ENCODE assay signal across 11 cellular contexts in genomic region chr1:117671781-117672501, GRCh38.
DNase-seq lines count a peak whose midpoint lies in the region; ATAC-seq, FAIRE-seq and TF ChIP-seq lines count a peak whose summit lies in the region.
"Had no signal": no experiment of that assay in that cellular context is flagged by ENCODE, and none has a peak within 500 bp of the region (broad histone marks: within the 10 kb centered on the region; RNA-seq: fewer than 3 reads in every experiment).

No MANE protein-coding gene starts in this region.

- no peak overlapping the region for H3K4me3 Mint-ChIP-seq in activated T-cell treated with anti-CD3 and anti-CD28 coated beads, Interleukin-2, amount 50 U/mL, for 72 hours
- no peak overlapping the region for H3K4me3 Mint-ChIP-seq in activated CD4-positive, alpha-beta T cell treated with anti-CD3 and anti-CD28 coated beads, Interleukin-2, amount 10 ng/mL, durations not matched to agents 24 days and 14 days
- H3K4me3 Mint-ChIP-seq: activated T-helper 1 cell treated with anti-CD3 and anti-CD28 coated beads, Interleukin-12 subunit alpha, Interleukin-12 subunit beta, Interleukin-2, Interleukin-4 antibody, amounts not matched to agents 30 ng/mL and 10 ng/mL and 1 ng/mL, durations not matched to agents 14 hours and 24 hours and 36 hours; stimulated activated naive CD8-positive, alpha-beta T cell treated with anti-CD3 and anti-CD28 coated beads, Interleukin-15, Interleukin-2, amounts not matched to agents 100 ng/mL and 50 ng/mL, for 24 hours had no signal

- peaks cover 0 to under 1% of the 10 kb centered on the region in 2 donors for H3K36me3 Mint-ChIP-seq in activated T-cell treated with anti-CD3 and anti-CD28 coated beads, Interleukin-2, amount 50 U/mL, for 72 hours (ENCODE audit: insufficient read depth in 2 of 2)
- peaks cover 6% of the 10 kb centered on the region for H3K36me3 Mint-ChIP-seq in activated CD4-positive, alpha-beta T cell treated with anti-CD3 and anti-CD28 coated beads, Interleukin-2, amount 10 ng/mL, durations not matched to agents 24 days and 14 days (ENCODE audit: low read depth)

- no peaks in the 10 kb centered on the region for H3K79me2 ChIP-seq in OCI-LY1 (ENCODE audit: insufficient read depth, low read length)

- peaks cover 31% of the 10 kb centered on the region for H3K4me1 Mint-ChIP-seq in activated T-cell treated with anti-CD3 and anti-CD28 coated beads, Interleukin-2, amount 50 U/mL, for 72 hours (ENCODE audit: low read depth)
- H3K4me1 Mint-ChIP-seq in activated CD4-positive, alpha-beta T cell treated with anti-CD3 and anti-CD28 coated beads, Interleukin-2, amount 10 ng/mL, durations not matched to agents 24 days and 14 days, result peaks cover 31% of the 10 kb centered on the region

- 49 to 60% methylated on average over 6 of the region's 6 CpGs for WGBS in pancreas, 2 donors

- no peaks in the 10 kb centered on the region for H3K9me2 ChIP-seq in OCI-LY1 (ENCODE audit: low read depth, low read length)

- H3F3A ChIP-seq in OCI-LY1 (ENCODE audit: insufficient read depth, low read length), result no peaks in the 10 kb centered on the region

- H3K4me1 ChIP-seq in OCI-LY1 (ENCODE audit: insufficient read depth, low read length, severe bottlenecking) (peaks cover 25% of the 10 kb centered on the region), pancreas (peaks cover 10 to 19% (median 15%) of the 10 kb centered on the region in 3 donors)

- peaks cover 33% of the 10 kb centered on the region for H3K27me3 Mint-ChIP-seq in activated T-cell treated with anti-CD3 and anti-CD28 coated beads, Interleukin-2, amount 50 U/mL, for 72 hours (ENCODE audit: low read depth)
- peaks cover 30% of the 10 kb centered on the region for H3K27me3 Mint-ChIP-seq in activated CD4-positive, alpha-beta T cell treated with anti-CD3 and anti-CD28 coated beads, Interleukin-2, amount 10 ng/mL, durations not matched to agents 24 days and 14 days

- no peak overlapping the region for H2AFZ ChIP-seq in OCI-LY1 (ENCODE audit: low read length)

- H3K9me3 Mint-ChIP-seq in activated T-cell treated with anti-CD3 and anti-CD28 coated beads, Interleukin-2, amount 50 U/mL, for 72 hours, result peaks cover 0 to under 1% of the 10 kb centered on the region in 2 donors
- H3K9me3 Mint-ChIP-seq in activated CD4-positive, alpha-beta T cell treated with anti-CD3 and anti-CD28 coated beads, Interleukin-2, amount 10 ng/mL, durations not matched to agents 24 days and 14 days, result peaks cover 2% of the 10 kb centered on the region
- H3K9me3 Mint-ChIP-seq: stimulated activated naive CD8-positive, alpha-beta T cell treated with anti-CD3 and anti-CD28 coated beads, Interleukin-15, Interleukin-2, amounts not matched to agents 100 ng/mL and 50 ng/mL, for 24 hours had no signal

- no peak overlapping the region for H3K27ac Mint-ChIP-seq in activated T-cell treated with anti-CD3 and anti-CD28 coated beads, Interleukin-2, amount 50 U/mL, for 72 hours
- H3K27ac Mint-ChIP-seq in activated CD4-positive, alpha-beta T cell treated with anti-CD3 and anti-CD28 coated beads, Interleukin-2, amount 10 ng/mL, durations not matched to agents 24 days and 14 days, result no peak overlapping the region
- H3K27ac Mint-ChIP-seq: activated T-helper 1 cell treated with anti-CD3 and anti-CD28 coated beads, Interleukin-12 subunit alpha, Interleukin-12 subunit beta, Interleukin-2, Interleukin-4 antibody, amounts not matched to agents 30 ng/mL and 10 ng/mL and 1 ng/mL, durations not matched to agents 14 hours and 24 hours and 36 hours; stimulated activated naive CD8-positive, alpha-beta T cell treated with anti-CD3 and anti-CD28 coated beads, Interleukin-15, Interleukin-2, amounts not matched to agents 100 ng/mL and 50 ng/mL, for 24 hours had no signal

- H3K9me3 ChIP-seq in OCI-LY1 (ENCODE audit: low read length) (no peaks in the 10 kb centered on the region), pancreas (no peaks in the 10 kb centered on the region)

- H3K9ac ChIP-seq in OCI-LY1 (ENCODE audit: low read length), result no peak overlapping the region

- H3K36me3 ChIP-seq in OCI-LY1 (ENCODE audit: insufficient read depth, low read length) (no peaks in the 10 kb centered on the region), pancreas (no peaks in the 10 kb centered on the region)

- no peak overlapping the region for H3K4me3 ChIP-seq in OCI-LY1 (ENCODE audit: low read depth, low read length, poor library complexity, severe bottlenecking)
- H3K4me3 ChIP-seq in fibroblast of villous mesenchyme (ENCODE audit: low read depth, low read length), result no peak overlapping the region
- no peak overlapping the region for H3K4me3 ChIP-seq in pancreas

- H4K20me1 ChIP-seq in OCI-LY1 (ENCODE audit: insufficient read depth, low read length), result no peaks in the 10 kb centered on the region

- H3K27ac ChIP-seq in OCI-LY1 (ENCODE audit: low read depth, low read length, poor library complexity, severe bottlenecking) (no peak overlapping the region), pancreas (no peak overlapping the region)

- ATAC-seq in pancreas, result peak; percentile 57 to 72 (median 60)
- no peak for ATAC-seq in omental fat pad (ENCODE audit: low FRiP score)
- ATAC-seq in activated T-cell treated with anti-CD3 and anti-CD28 coated beads, Interleukin-2, amount 50 U/mL, for 72 hours (replicated peaks in 1 of 2), result no peak

- FAIRE-seq in pancreas (lab: Jason Lieb, UNC), result no peak

- no peak overlapping the region for H3K4me2 ChIP-seq in OCI-LY1 (ENCODE audit: low read length)

- H3K27me3 ChIP-seq in OCI-LY1 (ENCODE audit: insufficient read depth, low read length), result no peaks in the 10 kb centered on the region
- no peaks in the 10 kb centered on the region for H3K27me3 ChIP-seq in pancreas

- peak; percentile 54; the same call in 1 of the 2 replicates for TF ChIP-seq CTCF in OCI-LY1 (IDR thresholded peaks at IDR 0.05; ENCODE audit: low read length)
- peak; percentile 36 for TF ChIP-seq CTCF in fibroblast of villous mesenchyme (IDR thresholded peaks at IDR 0.05; ENCODE audit: insufficient read depth, low read depth, low read length)
- no peak for TF ChIP-seq CTCF in pancreas (IDR thresholded peaks at IDR 0.05)
- TF ChIP-seq CTCF in omental fat pad (IDR thresholded peaks at IDR 0.05), result no peak

- intact Hi-C loops in pancreas (cut with DNase I), result loop anchor here in 1 of 3 donors (5.0 to 10.0 kb wide), 2 partner anchors 35 to 137 kb away; no protein-coding TSS in a partner anchor
- intact Hi-C loops in activated CD4-positive, alpha-beta T cell treated with anti-CD3 and anti-CD28 coated beads, Interleukin-2, amount 10 ng/mL, durations not matched to agents 24 days and 14 days (cut with micrococcal nuclease), result loop anchor here (10.0 kb wide), 1 partner anchor 223 kb away; no protein-coding TSS in a partner anchor

- DNase-seq in GF-D8 (lab: John Stamatoyannopoulos, UW) (peak; percentile 31), fibroblast of villous mesenchyme (ENCODE audit: low read depth) (peak; percentile 55), pancreas (peak; percentile 36 to 74 (median 62)), omental fat pad (ENCODE audit: low spot score) (no peak), NAMALWA (ENCODE audit: low spot score) (no peak)
- no peak for DNase-seq in activated T-cell treated with anti-CD3 and anti-CD28 coated beads, Interleukin-2, amount 50 U/mL, for 72 hours
- no peak for DNase-seq in activated CD4-positive, alpha-beta T cell treated with anti-CD3 and anti-CD28 coated beads, Interleukin-2, amount 10 ng/mL, durations not matched to agents 24 days and 14 days
- DNase-seq: kidney glomerular epithelial cell had no signal

Comparison
In these comparisons a context has a peak if more than half of its experiments do, and no peak if none do; other contexts are left out.
1. DNase-seq: peak in GF-D8 (single experiment), fibroblast of villous mesenchyme (single experiment) and pancreas (6 of 6); none in omental fat pad (single experiment), activated T-cell treated with anti-CD3 and anti-CD28 coated beads, Interleukin-2, amount 50 U/mL, for 72 hours (0 of 2), NAMALWA (single experiment) and activated CD4-positive, alpha-beta T cell treated with anti-CD3 and anti-CD28 coated beads, Interleukin-2, amount 10 ng/mL, durations not matched to agents 24 days and 14 days (single experiment).
2. CTCF ChIP-seq: peak in OCI-LY1 (single experiment) and fibroblast of villous mesenchyme (single experiment); none in pancreas (0 of 4) and omental fat pad (0 of 3).
3. ATAC-seq: peak in pancreas (4 of 4); none in omental fat pad (single experiment) and activated T-cell treated with anti-CD3 and anti-CD28 coated beads, Interleukin-2, amount 50 U/mL, for 72 hours (0 of 2).